12 cellular contexts compared by ENCODE assay signal in the genomic region with DNA sequence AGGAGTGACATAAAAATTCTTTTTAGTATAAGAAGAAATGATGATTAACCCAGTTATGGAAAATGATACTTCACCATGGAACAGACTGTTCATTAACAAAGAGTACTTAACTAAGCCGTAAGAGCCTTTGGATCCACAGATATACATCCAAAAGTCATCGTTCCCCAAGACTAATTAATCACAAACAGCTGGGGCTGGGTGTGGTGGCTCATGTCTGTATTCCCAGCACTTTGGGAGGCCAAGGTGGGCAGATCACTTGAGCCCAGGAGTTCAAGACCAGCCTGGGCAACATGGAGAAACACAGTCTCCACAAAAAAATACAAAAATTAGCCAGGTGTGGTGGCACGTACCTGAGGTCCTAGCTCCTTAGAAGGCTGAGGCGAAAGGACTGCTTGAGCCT. TPM values are rescaled to one million over a fixed set of nuclear protein-coding genes. Genes with fewer than 3 reads are reported as not detected.
DNase-seq lines count a peak whose midpoint lies in the region; ATAC-seq and TF ChIP-seq lines count a peak whose summit lies in the region.
"Had no signal": no experiment of that assay in that cellular context is flagged by ENCODE, and none has a peak within 500 bp of the region (broad histone marks: within the 10 kb centered on the region; RNA-seq: fewer than 3 reads in every experiment).

No MANE protein-coding gene starts in this region.

- H3K9me3 Mint-ChIP-seq in activated naive CD4-positive, alpha-beta T cell treated with anti-CD3 and anti-CD28 coated beads, Interleukin-2, amount 50 U/mL, for 24 hours = no peaks in the 10 kb centered on the region
- no peaks in the 10 kb centered on the region for H3K9me3 Mint-ChIP-seq in activated T-helper 1 cell treated with anti-CD3 and anti-CD28 coated beads, Interleukin-12 subunit alpha, Interleukin-12 subunit beta, Interleukin-2, Interleukin-4 antibody, amounts not matched to agents 30 ng/mL and 10 ng/mL and 1 ng/mL, durations not matched to agents 14 hours and 24 hours and 36 hours

- H4K91ac ChIP-seq in mesenchymal stem cell (ENCODE audit: low read length) = no peak overlapping the region

- H3K4me1 ChIP-seq in mesenchymal stem cell (ENCODE audit: control insufficient read depth, insufficient read depth, low read depth, low read length) = peaks cover 22% of the 10 kb centered on the region
- peaks cover 14 to 69% (median 43%) of the 10 kb centered on the region in 4 donors for H3K4me1 ChIP-seq in transverse colon

- H2BK120ac ChIP-seq in mesenchymal stem cell (ENCODE audit: low read depth, low read length) = peak overlapping the region; percentile 34

- H2BK5ac ChIP-seq in mesenchymal stem cell (ENCODE audit: low read depth, low read length, poor library complexity, severe bottlenecking) = no peak overlapping the region

- no peak for TF ChIP-seq EP300 in transverse colon (IDR thresholded peaks at IDR 0.05; ENCODE audit: low read depth)

- no peak overlapping the region for H3K9ac ChIP-seq in mesenchymal stem cell (ENCODE audit: low read length)

- no peak overlapping the region for H2AFZ ChIP-seq in mesenchymal stem cell (ENCODE audit: low read depth, low read length)
- H2AFZ ChIP-seq: PC-9 had no signal

- H3K4me3 ChIP-seq in mesenchymal stem cell (ENCODE audit: insufficient read depth in 1 of 2, low read depth in 1 of 2, low read length in 2 of 2) = no peak overlapping the region
- H3K4me3 ChIP-seq in transverse colon = no peak overlapping the region
- H3K4me3 ChIP-seq: PC-9 had no signal

- H3K4me1 Mint-ChIP-seq in activated naive CD4-positive, alpha-beta T cell treated with anti-CD3 and anti-CD28 coated beads, Interleukin-2, amount 50 U/mL, for 24 hours = peaks cover 92% of the 10 kb centered on the region
- H3K4me1 Mint-ChIP-seq in activated T-helper 1 cell treated with anti-CD3 and anti-CD28 coated beads, Interleukin-12 subunit alpha, Interleukin-12 subunit beta, Interleukin-2, Interleukin-4 antibody, amounts not matched to agents 30 ng/mL and 10 ng/mL and 1 ng/mL, durations not matched to agents 14 hours and 24 hours and 36 hours (ENCODE audit: low read depth) = peaks cover 90% of the 10 kb centered on the region

- TF ChIP-seq CTCF in transverse colon (IDR thresholded peaks at IDR 0.05) = no peak

- no peaks in the 10 kb centered on the region for H3K27me3 Mint-ChIP-seq in activated naive CD4-positive, alpha-beta T cell treated with anti-CD3 and anti-CD28 coated beads, Interleukin-2, amount 50 U/mL, for 24 hours
- H3K27me3 Mint-ChIP-seq in activated T-helper 1 cell treated with anti-CD3 and anti-CD28 coated beads, Interleukin-12 subunit alpha, Interleukin-12 subunit beta, Interleukin-2, Interleukin-4 antibody, amounts not matched to agents 30 ng/mL and 10 ng/mL and 1 ng/mL, durations not matched to agents 14 hours and 24 hours and 36 hours (ENCODE audit: insufficient read depth) = no peaks in the 10 kb centered on the region

- H4K8ac ChIP-seq in mesenchymal stem cell (ENCODE audit: low read length) = no peak overlapping the region

- peak overlapping the region; percentile 80 for H2AK5ac ChIP-seq in mesenchymal stem cell (ENCODE audit: low read length, severe bottlenecking)

- WGBS in mesenchymal stem cell = 82% methylated on average over 4 of the region's 4 CpGs
- 79 to 100% methylated on average over 2 to 4 of the region's 4 CpGs for WGBS in transverse colon (ENCODE audit: low coverage in 1 of 2), 2 donors

- in situ Hi-C loops in transverse colon (cut with MboI; ENCODE audit: low pct_ligation_motif_present in 1 of 4, low pct_unique_long_range_greater_than_20kb in 1 of 4, low sequenced_read_pairs in 3 of 4) = no loop called here

- peaks cover 10% of the 10 kb centered on the region for H3K79me1 ChIP-seq in mesenchymal stem cell (replicated peaks; ENCODE audit: low read length, poor library complexity, severe bottlenecking)

- H3K14ac ChIP-seq in mesenchymal stem cell (ENCODE audit: low read length in 2 of 2) = peak overlapping the region in 1 of 2 experiments; percentile 59

- no peak for TF ChIP-seq POLR2A in transverse colon (IDR thresholded peaks at IDR 0.05)

- H3K4ac ChIP-seq in mesenchymal stem cell (ENCODE audit: low read depth in 1 of 2, low read length in 2 of 2) = no peak overlapping the region

- no peak for DNase-seq in activated naive CD4-positive, alpha-beta T cell treated with anti-CD3 and anti-CD28 coated beads, Interleukin-2, amount 50 U/mL, for 16 hours
- no peak for DNase-seq in activated T-helper 1 cell treated with anti-CD3 and anti-CD28 coated beads, Interleukin-12 subunit alpha, Interleukin-12 subunit beta, Interleukin-2, Interleukin-4 antibody, amounts not matched to agents 30 ng/mL and 10 ng/mL and 1 ng/mL, durations not matched to agents 14 hours and 24 hours and 36 hours (ENCODE audit: low spot score)
- DNase-seq in mesenchymal stem cell (no peak), transverse colon (no peak), NCI-H1436 (lab: John Stamatoyannopoulos, UW) (no peak)
- DNase-seq in stimulated activated CD4-positive, alpha-beta T cell treated with anti-CD3 and anti-CD28 coated beads, Interleukin-1b, Interleukin-23, amount 100 ng/mL, for 48 hours = no peak
- DNase-seq: activated effector memory CD4-positive, alpha-beta T cell treated with Interleukin-2 at 50 U/mL for 16 hours; AML-193; GDM1; PC-9 had no signal

- intact Hi-C loops in activated T-helper 1 cell treated with anti-CD3 and anti-CD28 coated beads, Interleukin-12 subunit alpha, Interleukin-12 subunit beta, Interleukin-2, Interleukin-4 antibody, amounts not matched to agents 30 ng/mL and 10 ng/mL and 1 ng/mL, durations not matched to agents 14 hours and 24 hours and 36 hours (cut with micrococcal nuclease) = no loop called here
- intact Hi-C loops in transverse colon (cut with DNase I; ENCODE audit: low total_unique reads) = no loop called here

- H3K4me3 Mint-ChIP-seq in activated naive CD4-positive, alpha-beta T cell treated with anti-CD3 and anti-CD28 coated beads, Interleukin-2, amount 50 U/mL, for 24 hours = peak overlapping the region; percentile 69
- no peak overlapping the region for H3K4me3 Mint-ChIP-seq in activated T-helper 1 cell treated with anti-CD3 and anti-CD28 coated beads, Interleukin-12 subunit alpha, Interleukin-12 subunit beta, Interleukin-2, Interleukin-4 antibody, amounts not matched to agents 30 ng/mL and 10 ng/mL and 1 ng/mL, durations not matched to agents 14 hours and 24 hours and 36 hours

- peak overlapping the region; percentile 19 to 68 for H3K18ac ChIP-seq in mesenchymal stem cell (ENCODE audit: low read depth in 1 of 2, low read length in 2 of 2)

- H3K27ac Mint-ChIP-seq in activated naive CD4-positive, alpha-beta T cell treated with anti-CD3 and anti-CD28 coated beads, Interleukin-2, amount 50 U/mL, for 24 hours = peak overlapping the region; percentile 98
- peak overlapping the region; percentile 61 for H3K27ac Mint-ChIP-seq in activated T-helper 1 cell treated with anti-CD3 and anti-CD28 coated beads, Interleukin-12 subunit alpha, Interleukin-12 subunit beta, Interleukin-2, Interleukin-4 antibody, amounts not matched to agents 30 ng/mL and 10 ng/mL and 1 ng/mL, durations not matched to agents 14 hours and 24 hours and 36 hours

- no peak overlapping the region for H3K23ac ChIP-seq in mesenchymal stem cell (ENCODE audit: low read length in 2 of 2)

- H3K36me3 Mint-ChIP-seq in activated naive CD4-positive, alpha-beta T cell treated with anti-CD3 and anti-CD28 coated beads, Interleukin-2, amount 50 U/mL, for 24 hours = peaks cover 8% of the 10 kb centered on the region
- peaks cover 30% of the 10 kb centered on the region for H3K36me3 Mint-ChIP-seq in activated T-helper 1 cell treated with anti-CD3 and anti-CD28 coated beads, Interleukin-12 subunit alpha, Interleukin-12 subunit beta, Interleukin-2, Interleukin-4 antibody, amounts not matched to agents 30 ng/mL and 10 ng/mL and 1 ng/mL, durations not matched to agents 14 hours and 24 hours and 36 hours (ENCODE audit: low read depth)

- H3K36me3 ChIP-seq in mesenchymal stem cell (ENCODE audit: control insufficient read depth in 1 of 2, insufficient read depth in 2 of 2, low read depth in 1 of 2, low read length in 2 of 2) (no peaks in the 10 kb centered on the region), transverse colon (no peaks in the 10 kb centered on the region)

- H3K27ac ChIP-seq in mesenchymal stem cell (ENCODE audit: low read length, poor library complexity, severe bottlenecking) = no peak overlapping the region
- H3K27ac ChIP-seq in transverse colon = peak overlapping the region; percentile 1 to 87 (median 18)
- H3K27ac ChIP-seq: PC-9 had no signal

- H3K4me2 ChIP-seq in mesenchymal stem cell (ENCODE audit: low read length, poor library complexity, severe bottlenecking) = no peak overlapping the region
- H3K4me2 ChIP-seq: PC-9 had no signal

- no peak overlapping the region for H2BK15ac ChIP-seq in mesenchymal stem cell (ENCODE audit: low read depth, poor library complexity, severe bottlenecking)

- peak overlapping the region in 1 of 2 experiments; percentile 48 for H2BK12ac ChIP-seq in mesenchymal stem cell (ENCODE audit: low read length in 2 of 2)

- H3K27me3 ChIP-seq in mesenchymal stem cell (ENCODE audit: control insufficient read depth in 1 of 2, insufficient read depth in 1 of 2, low read length in 2 of 2) = no peaks in the 10 kb centered on the region
- H3K27me3 ChIP-seq in transverse colon = no peaks in the 10 kb centered on the region

- ATAC-seq in HG03354 (IDR thresholded peaks at IDR 0.05; ENCODE audit: poor library complexity, severe bottlenecking, unreplicated experiment) = no peak

- no peaks in the 10 kb centered on the region for H3K9me3 ChIP-seq in mesenchymal stem cell (ENCODE audit: control insufficient read depth, low read length)
- no peaks in the 10 kb centered on the region for H3K9me3 ChIP-seq in transverse colon

RNA-seq across cellular contexts. Expression of gene LPIN2, which starts 36.2 kb away (rescaled TPM):
- total RNA-seq in activated T-helper 1 cell treated with anti-CD3 and anti-CD28 coated beads, Interleukin-12 subunit alpha, Interleukin-12 subunit beta, Interleukin-2, Interleukin-4 antibody, amounts not matched to agents 30 ng/mL and 10 ng/mL and 1 ng/mL, durations not matched to agents 14 hours and 24 hours and 36 hours = 86.6 and 91.8 TPM in 2 replicates
- polyA plus RNA-seq in mesenchymal stem cell (2013, experiment 1 of 2) = 28.4 TPM
- polyA plus RNA-seq in mesenchymal stem cell (2013, experiment 2 of 2) = 28.0 TPM
- total RNA-seq in transverse colon = 100 to 1,000 TPM in 1 of 4 donors, 10 to 100 TPM in 3; 11.1 to 151 (median 87.0) TPM
